17 cellular contexts compared by ENCODE assay signal in genomic region chr14:90548455-90548854, GRCh38.
"Had no signal": no experiment of that assay in that cellular context is flagged by ENCODE, and none has a peak within 500 bp of the region (broad histone marks: within the 10 kb centered on the region; RNA-seq: fewer than 3 reads in every experiment).

No MANE protein-coding gene starts in this region.

- H3K4me1 Mint-ChIP-seq: activated CD4-positive, alpha-beta T cell treated with anti-CD3 and anti-CD28 coated beads, Interleukin-2, amount 10 ng/mL, durations not matched to agents 24 days and 14 days; naive B cell had no signal

- H3K9me3 Mint-ChIP-seq: activated CD4-positive, alpha-beta T cell treated with anti-CD3 and anti-CD28 coated beads, Interleukin-2, amount 10 ng/mL, durations not matched to agents 24 days and 14 days; activated naive CD4-positive, alpha-beta T cell treated with anti-CD3 and anti-CD28 coated beads, Interleukin-2, amount 50 U/mL, for 72 hours; activated T-helper 2 cell treated with anti-CD3 and anti-CD28 coated beads, Interferon-gamma antibody, Interleukin-2, Interleukin-4, amounts not matched to agents 10 μg/mL and 5 μg/mL and 100 μg/mL, durations not matched to agents 14 hours and 24 hours and 36 hours; T-helper 1 cell treated with Interleukin-12 subunit alpha and Interleukin-12 subunit beta and Interleukin-4 antibody, amounts not matched to agents 30 μg/mL and 1 μg/mL, for 36 hours had no signal

- H3K4me3 ChIP-seq: lower lobe of right lung, testis, upper lobe of right lung had no signal

- H3K36me3 Mint-ChIP-seq: activated naive CD4-positive, alpha-beta T cell treated with anti-CD3 and anti-CD28 coated beads, Interleukin-2, amount 50 U/mL, for 72 hours; naive B cell had no signal

- ATAC-seq: activated naive CD4-positive, alpha-beta T cell treated with anti-CD3 and anti-CD28 coated beads, Interleukin-2, amount 50 U/mL, for 72 hours; lower lobe of right lung; sciatic nerve; upper lobe of right lung; WTC11 had no signal

- H3K36me3 ChIP-seq: brain microvascular endothelial cell, lower lobe of right lung, upper lobe of right lung had no signal

- H3K27me3 ChIP-seq: brain microvascular endothelial cell, neutrophil, testis, upper lobe of right lung had no signal

- DNase-seq: activated CD4-positive, alpha-beta T cell treated with anti-CD3 and anti-CD28 coated beads, Interleukin-2, amount 10 ng/mL, durations not matched to agents 24 days and 14 days; activated CD8-positive, alpha-beta memory T cell treated with anti-CD3 and anti-CD28 coated beads for 24 hours; amniotic stem cell; brain microvascular endothelial cell; naive B cell; stimulated activated CD4-positive, alpha-beta T cell treated with anti-CD3 and anti-CD28 coated beads, Interleukin-12 subunit alpha, Interleukin-12 subunit beta, amount 100 ng/mL, for 4 hours; stimulated activated naive CD4-positive, alpha-beta T cell; testis; upper lobe of right lung had no signal

- H3K27me3 Mint-ChIP-seq: activated CD4-positive, alpha-beta T cell treated with anti-CD3 and anti-CD28 coated beads, Interleukin-2, amount 10 ng/mL, durations not matched to agents 24 days and 14 days; naive B cell had no signal

- H3K4me3 Mint-ChIP-seq: activated CD4-positive, alpha-beta T cell treated with anti-CD3 and anti-CD28 coated beads, Interleukin-2, amount 10 ng/mL, durations not matched to agents 24 days and 14 days; mesothelial cell of epicardium; naive B cell; T-helper 1 cell treated with Interleukin-12 subunit alpha and Interleukin-12 subunit beta and Interleukin-4 antibody, amounts not matched to agents 30 μg/mL and 1 μg/mL, for 36 hours; WTC11 had no signal

- H3K9me3 ChIP-seq: lower lobe of right lung, neutrophil, testis, upper lobe of right lung had no signal

- H3K27ac ChIP-seq: brain microvascular endothelial cell, lower lobe of right lung, neutrophil, testis, upper lobe of right lung had no signal

- H3K4me1 ChIP-seq: lower lobe of right lung, upper lobe of right lung had no signal
